In the genomic region with DNA sequence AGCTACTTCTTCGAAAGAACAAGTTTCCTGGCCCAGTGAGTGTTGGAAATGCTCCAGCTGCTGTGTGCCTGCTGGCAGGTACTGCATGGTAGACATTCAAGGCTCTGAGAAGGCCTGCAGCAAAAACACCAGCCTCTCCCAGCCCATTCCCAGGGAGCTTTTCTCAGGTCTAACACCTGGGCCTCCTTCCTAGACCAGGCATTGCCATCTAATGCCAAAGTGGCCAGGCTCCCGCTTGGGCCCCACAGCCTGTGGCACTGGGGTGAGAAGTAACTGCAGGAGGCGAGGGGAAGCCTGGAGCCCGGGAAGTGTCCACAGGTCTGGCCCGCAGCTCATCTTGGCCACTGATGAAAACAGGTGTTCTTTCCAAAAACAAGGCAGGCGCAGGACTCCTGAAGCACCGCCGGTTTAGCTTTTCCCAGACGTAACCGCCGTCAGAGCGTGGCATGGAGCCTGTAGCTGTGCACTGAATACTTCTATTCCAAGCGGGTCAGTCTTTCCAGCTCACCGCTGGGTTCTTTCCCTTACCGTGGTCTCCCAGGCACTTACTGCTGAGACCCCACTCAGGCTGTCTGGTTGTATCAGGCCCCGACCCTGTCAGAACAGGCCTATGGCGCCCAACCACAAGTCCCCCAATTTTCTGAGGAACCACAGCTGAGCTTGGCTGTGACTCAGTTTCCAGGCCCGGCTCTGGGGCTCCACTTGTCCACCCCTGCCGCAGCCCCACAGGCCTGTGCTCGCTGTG, we compare ENCODE assay signal across 1 cellular context.
TF ChIP-seq lines count a peak whose summit lies in the region.

No MANE protein-coding gene starts in this region.

TF ChIP-seq in HepG2, 621 proteins besides CTCF, POLR2A, EP300 and RAD21 (continued from another document):
- TF ChIP-seq, protein P1, sequence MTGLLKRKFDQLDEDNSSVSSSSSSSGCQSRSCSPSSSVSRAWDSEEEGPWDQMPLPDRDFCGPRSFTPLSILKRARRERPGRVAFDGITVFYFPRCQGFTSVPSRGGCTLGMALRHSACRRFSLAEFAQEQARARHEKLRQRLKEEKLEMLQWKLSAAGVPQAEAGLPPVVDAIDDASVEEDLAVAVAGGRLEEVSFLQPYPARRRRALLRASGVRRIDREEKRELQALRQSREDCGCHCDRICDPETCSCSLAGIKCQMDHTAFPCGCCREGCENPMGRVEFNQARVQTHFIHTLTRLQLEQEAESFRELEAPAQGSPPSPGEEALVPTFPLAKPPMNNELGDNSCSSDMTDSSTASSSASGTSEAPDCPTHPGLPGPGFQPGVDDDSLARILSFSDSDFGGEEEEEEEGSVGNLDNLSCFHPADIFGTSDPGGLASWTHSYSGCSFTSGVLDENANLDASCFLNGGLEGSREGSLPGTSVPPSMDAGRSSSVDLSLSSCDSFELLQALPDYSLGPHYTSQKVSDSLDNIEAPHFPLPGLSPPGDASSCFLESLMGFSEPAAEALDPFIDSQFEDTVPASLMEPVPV (CRISPR knock-in tag; IDR thresholded peaks at IDR 0.05): peak; percentile 30; the same call in 1 of the 2 replicates
- TF ChIP-seq, protein P2, sequence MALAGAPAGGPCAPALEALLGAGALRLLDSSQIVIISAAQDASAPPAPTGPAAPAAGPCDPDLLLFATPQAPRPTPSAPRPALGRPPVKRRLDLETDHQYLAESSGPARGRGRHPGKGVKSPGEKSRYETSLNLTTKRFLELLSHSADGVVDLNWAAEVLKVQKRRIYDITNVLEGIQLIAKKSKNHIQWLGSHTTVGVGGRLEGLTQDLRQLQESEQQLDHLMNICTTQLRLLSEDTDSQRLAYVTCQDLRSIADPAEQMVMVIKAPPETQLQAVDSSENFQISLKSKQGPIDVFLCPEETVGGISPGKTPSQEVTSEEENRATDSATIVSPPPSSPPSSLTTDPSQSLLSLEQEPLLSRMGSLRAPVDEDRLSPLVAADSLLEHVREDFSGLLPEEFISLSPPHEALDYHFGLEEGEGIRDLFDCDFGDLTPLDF (CRISPR knock-in tag; IDR thresholded peaks at IDR 0.05): no peak
- TF ChIP-seq ZNF510 (CRISPR knock-in tag; IDR thresholded peaks at IDR 0.05; ENCODE audit: low read depth) (no peak), AHR (CRISPR knock-in tag; IDR thresholded peaks at IDR 0.05) (no peak)
